In genomic region chr16:77157346-77157745, GRCh38 we compare ENCODE assay signal across 22 cellular contexts. TPM values are rescaled to one million over a fixed set of nuclear protein-coding genes. Genes with fewer than 3 reads are reported as not detected.
"Had no signal": no experiment of that assay in that cellular context is flagged by ENCODE, and none has a peak within 500 bp of the region (broad histone marks: within the 10 kb centered on the region; RNA-seq: fewer than 3 reads in every experiment).

No MANE protein-coding gene starts in this region.

- H3K36me3 Mint-ChIP-seq: naive thymus-derived CD4-positive, alpha-beta T cell; neural progenitor cell; stimulated activated naive B cell treated with anti-CD40 and anti-IgM and Interleukin-4, amounts not matched to agents 10 μg/mL and 1 μg/mL and 100 μg/mL, for 72 hours had no signal

- H3K4me1 Mint-ChIP-seq: naive thymus-derived CD4-positive, alpha-beta T cell; nephron; neural progenitor cell; stimulated activated naive B cell treated with anti-CD40 and anti-IgM and Interleukin-4, amounts not matched to agents 10 μg/mL and 1 μg/mL and 100 μg/mL, for 72 hours; stimulated activated naive CD8-positive, alpha-beta T cell treated with anti-CD3 and anti-CD28 coated beads, Interleukin-15, amount 100 ng/mL, for 72 hours had no signal

- ATAC-seq: foreskin keratinocyte; naive thymus-derived CD4-positive, alpha-beta T cell; stimulated activated naive B cell treated with anti-CD40 and anti-IgM and Interleukin-4, amounts not matched to agents 10 μg/mL and 1 μg/mL and 100 μg/mL, for 72 hours; stimulated activated naive CD8-positive, alpha-beta T cell treated with anti-CD3 and anti-CD28 coated beads, Interleukin-15, amount 100 ng/mL, for 72 hours had no signal

- H3K4me3 ChIP-seq: coronary artery, esophagus muscularis mucosa, neural progenitor cell, skin epidermis, suprapubic skin, transverse colon had no signal

- DNase-seq: dermis blood vessel endothelial cell; effector memory CD4-positive, alpha-beta T cell; foreskin keratinocyte; glutamatergic neuron; mesendoderm; midbrain; naive thymus-derived CD4-positive, alpha-beta T cell; stimulated activated CD4-positive, alpha-beta T cell treated with anti-CD3 and anti-CD28 coated beads, Interleukin-15, amount 100 ng/mL, for 24 hours; stimulated activated CD4-positive, alpha-beta T cell treated with anti-CD3 and anti-CD28 coated beads, Interleukin-2, amount 100 ng/mL, for 48 hours; stimulated activated naive B cell treated with anti-CD40 and anti-IgM and Interleukin-4, amounts not matched to agents 10 μg/mL and 1 μg/mL and 100 μg/mL, for 72 hours; stimulated activated naive CD8-positive, alpha-beta T cell treated with anti-CD3 and anti-CD28 coated beads, Interleukin-15, amount 100 ng/mL, for 72 hours; transverse colon had no signal

- H3K4me3 Mint-ChIP-seq: naive thymus-derived CD4-positive, alpha-beta T cell; nephron; neural progenitor cell; stimulated activated naive B cell treated with anti-CD40 and anti-IgM and Interleukin-4, amounts not matched to agents 10 μg/mL and 1 μg/mL and 100 μg/mL, for 72 hours; stimulated activated naive CD8-positive, alpha-beta T cell treated with anti-CD3 and anti-CD28 coated beads, Interleukin-15, amount 100 ng/mL, for 72 hours had no signal

- H3K4me2 ChIP-seq: neural progenitor cell had no signal

- H3K79me2 ChIP-seq: parathyroid adenoma had no signal

- H3K9me3 Mint-ChIP-seq: nephron; neural progenitor cell; stimulated activated naive B cell treated with anti-CD40 and anti-IgM and Interleukin-4, amounts not matched to agents 10 μg/mL and 1 μg/mL and 100 μg/mL, for 72 hours; stimulated activated naive CD8-positive, alpha-beta T cell treated with anti-CD3 and anti-CD28 coated beads, Interleukin-15, amount 100 ng/mL, for 72 hours had no signal

- H3K27me3 Mint-ChIP-seq: progenitor cell of endocrine pancreas had no signal

- H3K4me1 ChIP-seq: esophagus muscularis mucosa, foreskin keratinocyte, neural progenitor cell, parathyroid adenoma, transverse colon had no signal

- H3K27ac ChIP-seq: coronary artery, esophagus muscularis mucosa, foreskin keratinocyte, neural progenitor cell, parathyroid adenoma, transverse colon had no signal

- H3K9me3 ChIP-seq: esophagus muscularis mucosa, suprapubic skin, transverse colon had no signal

- H2AFZ ChIP-seq: neural progenitor cell, parathyroid adenoma had no signal

- H3K36me3 ChIP-seq: esophagus muscularis mucosa, neural progenitor cell, suprapubic skin, transverse colon had no signal

- H3K9ac ChIP-seq: neural progenitor cell, parathyroid adenoma had no signal

- H3K27me3 ChIP-seq: foreskin keratinocyte, neural progenitor cell, suprapubic skin, transverse colon had no signal

- H3K27ac Mint-ChIP-seq: naive thymus-derived CD4-positive, alpha-beta T cell; nephron; neural progenitor cell; progenitor cell of endocrine pancreas; stimulated activated naive B cell treated with anti-CD40 and anti-IgM and Interleukin-4, amounts not matched to agents 10 μg/mL and 1 μg/mL and 100 μg/mL, for 72 hours; stimulated activated naive CD8-positive, alpha-beta T cell treated with anti-CD3 and anti-CD28 coated beads, Interleukin-15, amount 100 ng/mL, for 72 hours had no signal

RNA-seq across cellular contexts. Expression of gene SYCE1L, which starts 41.9 kb away (rescaled TPM):
- total RNA-seq: osteoblast had no signal
- polyA plus RNA-seq: fibroblast of lung had no signal
